In the genomic region with DNA sequence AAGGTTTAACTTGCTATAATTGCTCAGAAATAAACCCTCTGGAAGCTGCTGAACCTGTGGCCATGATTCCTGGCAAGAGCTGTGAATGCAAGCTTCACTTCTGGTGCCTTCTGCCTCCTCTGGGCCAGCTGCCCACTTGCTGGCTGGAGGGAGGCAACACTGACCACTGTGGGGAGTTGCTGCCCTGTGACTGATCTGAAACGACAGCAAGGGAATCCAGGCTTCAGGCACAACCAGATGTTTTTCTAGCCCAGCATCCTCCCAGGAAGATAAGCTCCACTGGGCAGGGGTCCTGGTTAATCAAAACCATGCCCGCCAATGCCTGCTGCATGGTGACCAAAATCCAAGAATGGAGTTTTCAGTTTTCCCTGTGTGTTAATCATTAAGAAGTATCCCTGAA, we compare ENCODE assay signal across 19 cellular contexts.
DNase-seq lines count a peak whose midpoint lies in the region; ATAC-seq and TF ChIP-seq lines count a peak whose summit lies in the region.
"Had no signal": no experiment of that assay in that cellular context is flagged by ENCODE, and none has a peak within 500 bp of the region (broad histone marks: within the 10 kb centered on the region; RNA-seq: fewer than 3 reads in every experiment).

No MANE protein-coding gene starts in this region.

- H3K4me1 ChIP-seq in GM23248 (ENCODE audit: insufficient read depth), result peaks cover 31% of the 10 kb centered on the region
- no peaks in the 10 kb centered on the region for H3K4me1 ChIP-seq in ascending aorta
- H3K4me1 ChIP-seq: SJSA1, upper lobe of left lung had no signal

- H3K36me3 ChIP-seq in GM23248 (ENCODE audit: low read depth) (no peaks in the 10 kb centered on the region), ascending aorta (no peaks in the 10 kb centered on the region)
- H3K36me3 ChIP-seq: SJSA1, upper lobe of left lung had no signal

- 36 to 39% methylated on average over 2 of the region's 2 CpGs for WGBS in GM23248 (ENCODE audit: low coverage in 1 of 2, low lambda C conversion rate in 2 of 2, missing lambda C conversion rate in 2 of 2), 2 experiments

- 0 out of 2 replicates have a peak overlapping the region, but pooled peaks have one; percentile 48 for H2AFZ ChIP-seq in GM23248

- H3K9me2 ChIP-seq in GM23248 (ENCODE audit: insufficient read depth), result no peaks in the 10 kb centered on the region

- ATAC-seq in HG02588 (IDR thresholded peaks at IDR 0.05; ENCODE audit: unreplicated experiment), result no peak
- ATAC-seq: activated T-cell treated with anti-CD3 and anti-CD28 coated beads, Interleukin-2, amount 50 U/mL, for 72 hours; HCT116; stimulated activated naive CD8-positive, alpha-beta T cell treated with anti-CD3 and anti-CD28 coated beads, Interleukin-15, Interleukin-2, amounts not matched to agents 100 U/mL and 50 U/mL, for 24 hours had no signal

- no peaks in the 10 kb centered on the region for H4K20me1 ChIP-seq in GM23248 (ENCODE audit: insufficient read depth)

- H3K4me3 ChIP-seq in GM23248, result peak overlapping the region; percentile 39
- H3K4me3 ChIP-seq in ascending aorta, result no peak overlapping the region
- H3K4me3 ChIP-seq: SJSA1, upper lobe of left lung had no signal

- peak overlapping the region; percentile 47 for H3K4me2 ChIP-seq in GM23248 (ENCODE audit: unreplicated experiment)
- H3K4me2 ChIP-seq: KMS-11 had no signal

- no peaks in the 10 kb centered on the region for H3K79me2 ChIP-seq in GM23248 (ENCODE audit: insufficient read depth)

- in situ Hi-C loops in GM23248 (cut with MboI), result no loop called here

- peak overlapping the region; percentile 42; the same call in 1 of the 2 replicates for H3K9ac ChIP-seq in GM23248
- H3K9ac ChIP-seq: KMS-11 had no signal

- H3F3A ChIP-seq in GM23248 (ENCODE audit: insufficient read depth), result peaks cover 34% of the 10 kb centered on the region

- intact Hi-C loops in ascending aorta (cut with DNase I), result no loop called here

- peak overlapping the region; percentile 44 for H3K27ac ChIP-seq in GM23248
- H3K27ac ChIP-seq in ascending aorta, result no peak overlapping the region
- H3K27ac ChIP-seq: KMS-11, SJSA1, upper lobe of left lung had no signal

- no peaks in the 10 kb centered on the region for H3K27me3 ChIP-seq in GM23248 (replicated peaks; ENCODE audit: insufficient read depth)
- no peaks in the 10 kb centered on the region for H3K27me3 ChIP-seq in ascending aorta
- H3K27me3 ChIP-seq: SJSA1, upper lobe of left lung had no signal

- TF ChIP-seq CTCF in ascending aorta (IDR thresholded peaks at IDR 0.05), result no peak

- no peaks in the 10 kb centered on the region for H3K9me3 ChIP-seq in GM23248 (ENCODE audit: low read depth)
- H3K9me3 ChIP-seq in ascending aorta, result no peaks in the 10 kb centered on the region
- H3K9me3 ChIP-seq: SJSA1, upper lobe of left lung had no signal

- DNase-seq in AG08396 (ENCODE audit: low spot score) (peak; percentile 55), GM23248 (peak; percentile 81), dedifferentiated amniotic fluid mesenchymal stem cell (ENCODE audit: extremely low spot score) (peak; percentile 20), kidney tubule cell (ENCODE audit: low spot score) (peak; percentile 20), ascending aorta (ENCODE audit: low spot score in 2 of 2) (no peak), SIG-M5 (lab: John Stamatoyannopoulos, UW) (no peak), ecto neural progenitor cell (ENCODE audit: low spot score) (no peak)
- DNase-seq: ACHN; activated B cell treated with CpG ODN at 0.5 μM for 24 hours; activated T-cell treated with anti-CD3 and anti-CD28 coated beads, Interleukin-2, amount 50 U/mL, for 72 hours; EL; NCI-H1048; NCI-H524; stimulated activated naive CD8-positive, alpha-beta T cell treated with anti-CD3 and anti-CD28 coated beads, Interleukin-15, Interleukin-2, amounts not matched to agents 100 U/mL and 50 U/mL, for 24 hours; upper lobe of left lung had no signal

Comparison
In these comparisons a context has a peak if more than half of its experiments do, and no peak if none do; other contexts are left out.
1. DNase-seq: peak in AG08396 (single experiment), GM23248 (single experiment), dedifferentiated amniotic fluid mesenchymal stem cell (single experiment) and kidney tubule cell (single experiment); none in ascending aorta (0 of 2), SIG-M5 (single experiment) and ecto neural progenitor cell (single experiment).